Comparison of ENCODE assay signal across 1 cellular context in the genomic region with DNA sequence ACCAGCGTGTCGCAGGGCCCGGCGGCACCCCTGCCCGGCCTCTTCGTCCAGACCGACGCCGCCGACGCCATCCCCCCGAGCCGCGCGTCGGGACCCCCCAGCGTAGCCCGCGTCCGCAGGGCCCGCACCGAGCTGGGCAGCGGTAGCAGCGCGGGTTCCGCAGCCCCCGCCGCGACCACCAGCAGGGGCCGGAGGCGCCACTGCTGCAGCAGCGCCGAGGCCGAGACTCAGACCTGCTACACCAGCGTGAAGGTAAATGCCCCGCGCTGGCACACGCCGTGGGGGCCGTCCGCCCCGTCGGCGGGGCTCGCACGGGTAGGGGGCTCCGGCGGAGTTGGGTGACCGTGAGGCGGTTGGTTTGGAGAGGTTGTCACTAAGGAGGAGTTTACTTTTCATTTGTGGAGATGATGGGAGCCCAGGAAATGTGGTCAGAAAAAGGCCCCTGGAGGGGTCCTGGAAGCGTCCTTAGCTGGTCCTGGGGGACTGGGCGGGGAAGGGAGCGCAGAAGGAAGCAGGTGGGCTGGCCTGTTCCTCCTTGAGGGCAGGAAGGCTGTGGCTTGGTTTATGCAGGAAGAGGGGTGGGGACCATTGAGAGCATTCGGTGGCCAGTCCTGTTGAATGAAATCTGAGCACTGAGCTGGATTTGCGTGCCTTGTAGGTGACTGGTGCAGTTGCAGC.
TF ChIP-seq lines count a peak whose summit lies in the region.

No MANE protein-coding gene starts in this region.

TF ChIP-seq in IMR-90, 13 proteins besides CTCF, POLR2A, EP300 and RAD21 (continued from another document):
- TF ChIP-seq, protein P1, sequence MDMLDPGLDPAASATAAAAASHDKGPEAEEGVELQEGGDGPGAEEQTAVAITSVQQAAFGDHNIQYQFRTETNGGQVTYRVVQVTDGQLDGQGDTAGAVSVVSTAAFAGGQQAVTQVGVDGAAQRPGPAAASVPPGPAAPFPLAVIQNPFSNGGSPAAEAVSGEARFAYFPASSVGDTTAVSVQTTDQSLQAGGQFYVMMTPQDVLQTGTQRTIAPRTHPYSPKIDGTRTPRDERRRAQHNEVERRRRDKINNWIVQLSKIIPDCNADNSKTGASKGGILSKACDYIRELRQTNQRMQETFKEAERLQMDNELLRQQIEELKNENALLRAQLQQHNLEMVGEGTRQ (IDR thresholded peaks at IDR 0.05; ENCODE audit: low read depth, low read length), result no peak
- TF ChIP-seq RCOR1 (IDR thresholded peaks at IDR 0.05; ENCODE audit: insufficient replicate concordance, low read length), result no peak
TF ChIP-seq in IMR-90: peak in this region for 0.
